In genomic region chr1:41738010-41738409, GRCh38 we compare ENCODE assay signal across 2 cellular contexts.
TF ChIP-seq lines count a peak whose summit lies in the region.

No MANE protein-coding gene starts in this region.

TF ChIP-seq in IMR-90, 13 proteins besides CTCF, POLR2A, EP300 and RAD21:
- no peak for TF ChIP-seq USF2 (IDR thresholded peaks at IDR 0.05; ENCODE audit: low read depth, low read length)
- no peak for TF ChIP-seq NFE2L2 (IDR thresholded peaks at IDR 0.05; ENCODE audit: low read depth, low read length)
- TF ChIP-seq RCOR1 (IDR thresholded peaks at IDR 0.05; ENCODE audit: insufficient replicate concordance, low read length): no peak
- TF ChIP-seq MAFK (IDR thresholded peaks at IDR 0.05; ENCODE audit: low read depth, low read length): no peak
- TF ChIP-seq RFX5 (IDR thresholded peaks at IDR 0.05; ENCODE audit: low read depth, low read length): no peak
- TF ChIP-seq MXI1 (IDR thresholded peaks at IDR 0.05; ENCODE audit: borderline replicate concordance, low read depth, low read length): no peak
- TF ChIP-seq SMC3 (IDR thresholded peaks at IDR 0.05; ENCODE audit: low read depth, low read length): no peak
- TF ChIP-seq CHD1 (IDR thresholded peaks at IDR 0.05; ENCODE audit: low read depth, low read length): no peak
- TF ChIP-seq ELK1 (IDR thresholded peaks at IDR 0.05; ENCODE audit: borderline replicate concordance, low read depth, low read length): no peak
- TF ChIP-seq MAZ (IDR thresholded peaks at IDR 0.05; ENCODE audit: borderline replicate concordance, low read depth, low read length): no peak
- TF ChIP-seq BHLHE40 (IDR thresholded peaks at IDR 0.05; ENCODE audit: low read depth, low read length): no peak
- TF ChIP-seq CEBPB (IDR thresholded peaks at IDR 0.05; ENCODE audit: low read depth, low read length): no peak

TF ChIP-seq in GM12878, 131 proteins besides CTCF, POLR2A, EP300 and RAD21:
- TF ChIP-seq, protein P1, sequence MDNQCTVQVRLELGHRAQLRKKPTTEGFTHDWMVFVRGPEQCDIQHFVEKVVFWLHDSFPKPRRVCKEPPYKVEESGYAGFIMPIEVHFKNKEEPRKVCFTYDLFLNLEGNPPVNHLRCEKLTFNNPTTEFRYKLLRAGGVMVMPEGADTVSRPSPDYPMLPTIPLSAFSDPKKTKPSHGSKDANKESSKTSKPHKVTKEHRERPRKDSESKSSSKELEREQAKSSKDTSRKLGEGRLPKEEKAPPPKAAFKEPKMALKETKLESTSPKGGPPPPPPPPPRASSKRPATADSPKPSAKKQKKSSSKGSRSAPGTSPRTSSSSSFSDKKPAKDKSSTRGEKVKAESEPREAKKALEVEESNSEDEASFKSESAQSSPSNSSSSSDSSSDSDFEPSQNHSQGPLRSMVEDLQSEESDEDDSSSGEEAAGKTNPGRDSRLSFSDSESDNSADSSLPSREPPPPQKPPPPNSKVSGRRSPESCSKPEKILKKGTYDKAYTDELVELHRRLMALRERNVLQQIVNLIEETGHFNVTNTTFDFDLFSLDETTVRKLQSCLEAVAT (IDR thresholded peaks at IDR 0.05): peak; percentile 59; the same call in 1 of the 2 replicates
- no peak for TF ChIP-seq RB1 (IDR thresholded peaks at IDR 0.05; ENCODE audit: borderline replicate concordance)
